In the genomic region with DNA sequence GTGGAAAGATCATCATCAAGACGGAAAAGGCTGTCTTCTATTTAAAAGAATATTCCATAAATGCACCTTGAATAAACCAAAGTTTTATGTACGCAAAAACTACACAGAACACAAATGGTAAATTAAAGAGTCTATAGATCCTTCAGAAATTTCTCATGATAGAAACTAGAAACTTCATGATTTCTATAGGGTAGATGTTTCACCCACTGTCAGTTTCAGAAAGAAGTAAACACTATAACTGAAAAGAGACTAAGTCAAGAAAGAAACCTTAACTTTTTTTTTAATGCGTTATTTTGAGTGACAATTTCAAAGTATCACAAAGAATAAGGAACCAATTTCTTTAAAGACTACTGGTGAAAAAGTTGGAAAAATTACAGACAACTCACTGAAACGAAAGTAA, we compare ENCODE assay signal across 29 cellular contexts. TPM values are rescaled to one million over a fixed set of nuclear protein-coding genes. Genes with fewer than 3 reads are reported as not detected.
"Had no signal": no experiment of that assay in that cellular context is flagged by ENCODE, and none has a peak within 500 bp of the region (broad histone marks: within the 10 kb centered on the region; RNA-seq: fewer than 3 reads in every experiment).

No MANE protein-coding gene starts in this region.

- ATAC-seq: activated naive CD4-positive, alpha-beta T cell treated with anti-CD3 and anti-CD28 coated beads, Interleukin-2, amount 50 U/mL, for 72 hours; activated T-cell treated with anti-CD3 and anti-CD28 coated beads, Interleukin-2, amount 50 U/mL, for 72 hours; effector memory CD8-positive, alpha-beta T cell; gastroesophageal sphincter; WTC11 had no signal

- H3K27ac ChIP-seq: ascending aorta, brain microvascular endothelial cell, epithelial cell of prostate, esophagus squamous epithelium, gastroesophageal sphincter, VCaP had no signal

- H3K4me1 ChIP-seq: ascending aorta, esophagus squamous epithelium, gastroesophageal sphincter had no signal

- H3K27ac Mint-ChIP-seq: activated CD4-positive, alpha-beta memory T cell treated with anti-CD3 and anti-CD28 coated beads, Interleukin-2, amount 10 ng/mL, durations not matched to agents 7 days and 5 days; activated CD4-positive, alpha-beta T cell treated with anti-CD3 and anti-CD28 coated beads, Interleukin-2, amount 10 ng/mL, durations not matched to agents 7 days and 5 days; activated naive CD4-positive, alpha-beta T cell treated with anti-CD3 and anti-CD28 coated beads, Interleukin-2, amount 10 ng/mL, durations not matched to agents 7 days and 5 days; activated naive CD4-positive, alpha-beta T cell treated with anti-CD3 and anti-CD28 coated beads, Interleukin-2, amount 50 U/mL, for 72 hours; activated naive CD8-positive, alpha-beta T cell treated with anti-CD3 and anti-CD28 coated beads, Interleukin-2, amount 10 ng/mL, durations not matched to agents 7 days and 5 days; activated T-cell treated with anti-CD3 and anti-CD28 coated beads, Interleukin-2, amount 50 U/mL, for 24 hours; activated T-cell treated with anti-CD3 and anti-CD28 coated beads, Interleukin-2, amount 50 U/mL, for 72 hours; WTC11 had no signal

- DNase-seq: activated CD4-positive, alpha-beta memory T cell treated with anti-CD3 and anti-CD28 coated beads, Interleukin-2, amount 10 ng/mL, durations not matched to agents 7 days and 5 days; activated CD4-positive, alpha-beta T cell treated with anti-CD3 and anti-CD28 coated beads for 1 hour; activated CD4-positive, alpha-beta T cell treated with anti-CD3 and anti-CD28 coated beads for 4 hours; activated CD4-positive, alpha-beta T cell treated with anti-CD3 and anti-CD28 coated beads, Interleukin-2, amount 10 ng/mL, durations not matched to agents 7 days and 5 days; activated CD4-positive, alpha-beta T cell treated with anti-CD3 and anti-CD28 coated beads, Interleukin-2, amount 50 U/mL, for 4 hours; activated CD8-positive, alpha-beta memory T cell treated with anti-CD3 and anti-CD28 coated beads, Interleukin-2, amount 50 U/mL, for 48 hours; activated gamma-delta T cell; activated naive CD4-positive, alpha-beta T cell; activated naive CD4-positive, alpha-beta T cell treated with anti-CD3 and anti-CD28 coated beads, Interleukin-2, amount 10 ng/mL, durations not matched to agents 7 days and 5 days; activated naive CD8-positive, alpha-beta T cell treated with anti-CD3 and anti-CD28 coated beads, Interleukin-2, amount 10 ng/mL, durations not matched to agents 7 days and 5 days; activated T-cell treated with anti-CD3 and anti-CD28 coated beads for 4 hours; activated T-cell treated with anti-CD3 and anti-CD28 coated beads, Interleukin-2, amount 50 U/mL, for 24 hours; activated T-cell treated with anti-CD3 and anti-CD28 coated beads, Interleukin-2, amount 50 U/mL, for 72 hours; brain microvascular endothelial cell; cortex of kidney; dermis blood vessel endothelial cell; effector CD4-positive, alpha-beta T cell; effector memory CD8-positive, alpha-beta T cell; esophagus squamous epithelium; foreskin melanocyte; head of caudate nucleus; T-helper 2 cell had no signal

- H3K4me3 Mint-ChIP-seq: activated CD4-positive, alpha-beta memory T cell treated with anti-CD3 and anti-CD28 coated beads, Interleukin-2, amount 10 ng/mL, durations not matched to agents 7 days and 5 days; activated CD4-positive, alpha-beta T cell treated with anti-CD3 and anti-CD28 coated beads, Interleukin-2, amount 10 ng/mL, durations not matched to agents 7 days and 5 days; activated naive CD4-positive, alpha-beta T cell treated with anti-CD3 and anti-CD28 coated beads, Interleukin-2, amount 10 ng/mL, durations not matched to agents 7 days and 5 days; activated naive CD8-positive, alpha-beta T cell treated with anti-CD3 and anti-CD28 coated beads, Interleukin-2, amount 10 ng/mL, durations not matched to agents 7 days and 5 days; activated T-cell treated with anti-CD3 and anti-CD28 coated beads, Interleukin-2, amount 50 U/mL, for 24 hours; activated T-cell treated with anti-CD3 and anti-CD28 coated beads, Interleukin-2, amount 50 U/mL, for 72 hours; central memory CD8-positive, alpha-beta T cell; effector memory CD8-positive, alpha-beta T cell; WTC11 had no signal

- H3K4me3 ChIP-seq: ascending aorta, esophagus squamous epithelium, gastroesophageal sphincter had no signal

- H3K9me3 Mint-ChIP-seq: activated naive CD4-positive, alpha-beta T cell treated with anti-CD3 and anti-CD28 coated beads, Interleukin-2, amount 10 ng/mL, durations not matched to agents 7 days and 5 days; central memory CD8-positive, alpha-beta T cell; effector memory CD8-positive, alpha-beta T cell had no signal

- H3K4me1 Mint-ChIP-seq: activated naive CD4-positive, alpha-beta T cell treated with anti-CD3 and anti-CD28 coated beads, Interleukin-2, amount 10 ng/mL, durations not matched to agents 7 days and 5 days had no signal

- H3K27me3 ChIP-seq: ascending aorta, brain microvascular endothelial cell, esophagus squamous epithelium, gastroesophageal sphincter had no signal

- H3K27me3 Mint-ChIP-seq: activated CD4-positive, alpha-beta memory T cell treated with anti-CD3 and anti-CD28 coated beads, Interleukin-2, amount 10 ng/mL, durations not matched to agents 7 days and 5 days; activated CD4-positive, alpha-beta T cell treated with anti-CD3 and anti-CD28 coated beads, Interleukin-2, amount 10 ng/mL, durations not matched to agents 7 days and 5 days; activated naive CD4-positive, alpha-beta T cell treated with anti-CD3 and anti-CD28 coated beads, Interleukin-2, amount 10 ng/mL, durations not matched to agents 7 days and 5 days; activated naive CD8-positive, alpha-beta T cell treated with anti-CD3 and anti-CD28 coated beads, Interleukin-2, amount 10 ng/mL, durations not matched to agents 7 days and 5 days; activated T-cell treated with anti-CD3 and anti-CD28 coated beads, Interleukin-2, amount 50 U/mL, for 24 hours; central memory CD8-positive, alpha-beta T cell; effector memory CD8-positive, alpha-beta T cell had no signal

- H3K36me3 ChIP-seq: brain microvascular endothelial cell had no signal

- H3K9me3 ChIP-seq: ascending aorta, esophagus squamous epithelium, gastroesophageal sphincter had no signal

RNA-seq across cellular contexts. Expression of a gene that starts 41.9 kb away (rescaled TPM):
- total RNA-seq: ascending aorta had no signal
